ENCODE assay signal across 1 cellular context in the genomic region with DNA sequence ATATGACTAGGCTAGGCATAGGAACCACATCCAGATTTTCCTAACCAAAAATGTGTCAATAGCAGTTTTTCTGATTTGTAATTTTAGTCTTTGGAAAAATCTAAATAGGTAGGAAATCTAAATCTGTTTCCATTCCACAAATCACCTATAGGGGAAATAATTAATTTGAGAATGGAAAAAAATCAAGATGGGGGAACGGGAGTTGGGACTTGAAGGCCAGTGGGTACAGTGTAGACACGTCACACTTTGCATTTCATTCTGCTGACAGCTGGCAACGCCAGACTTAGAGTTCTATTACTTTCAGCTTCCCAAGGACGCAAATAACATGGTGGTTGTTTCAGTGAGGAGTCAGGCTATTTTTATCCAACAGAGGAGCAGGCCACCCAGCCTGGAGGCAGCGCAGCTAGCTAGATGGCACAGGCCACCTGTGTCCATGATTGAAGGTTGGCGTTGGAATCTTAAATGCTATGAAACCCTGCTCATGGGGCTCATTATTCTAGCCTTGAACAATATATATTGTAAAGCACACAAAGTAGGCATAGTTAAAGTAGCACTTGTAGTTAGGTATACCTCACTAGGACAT.
TF ChIP-seq lines count a peak whose summit lies in the region.

No MANE protein-coding gene starts in this region.

TF ChIP-seq in GM12891, 5 proteins besides CTCF, POLR2A, EP300 and RAD21 (continued from another document):
- TF ChIP-seq POU2F2 (IDR thresholded peaks at IDR 0.05; ENCODE audit: low read depth, low read length) (no peak), TAF1 (IDR thresholded peaks at IDR 0.05; ENCODE audit: low read depth, low read length) (no peak), POLR2AphosphoS5 (IDR thresholded peaks at IDR 0.05; ENCODE audit: low read depth, low read length) (no peak)
